24 cellular contexts compared by ENCODE assay signal in the genomic region with DNA sequence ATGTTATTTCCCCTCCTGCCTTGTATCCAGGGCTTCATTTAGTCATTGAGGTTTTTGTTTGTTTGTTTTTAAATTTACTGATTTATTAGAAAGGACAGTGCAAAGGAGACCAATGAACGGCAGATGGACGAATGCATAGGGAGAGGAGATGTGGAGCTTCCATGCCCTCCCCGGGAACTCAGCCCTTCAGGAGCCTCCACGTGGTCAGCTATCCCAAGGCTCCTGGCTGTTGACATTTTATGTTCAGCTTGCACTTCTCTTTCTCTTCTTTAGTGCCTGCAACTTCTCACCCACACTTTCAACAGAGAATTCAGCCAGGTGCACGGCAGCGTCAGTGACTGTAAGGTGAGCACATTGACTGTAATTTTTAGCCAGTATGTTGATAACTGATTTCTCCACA.
"Had no signal": no experiment of that assay in that cellular context is flagged by ENCODE, and none has a peak within 500 bp of the region (broad histone marks: within the 10 kb centered on the region; RNA-seq: fewer than 3 reads in every experiment).

No MANE protein-coding gene starts in this region.

- ATAC-seq: natural killer cell treated with Interleukin-12 subunit alpha and Interleukin-12 subunit beta and Interleukin-15 and Interleukin-18, amount 100 ng/mL, for 72 hours; psoas muscle; right cardiac atrium; right lobe of liver; stimulated activated effector memory CD8-positive, alpha-beta T cell treated with anti-CD3 and anti-CD28 coated beads, Interleukin-12 subunit alpha, Interleukin-12 subunit beta, amount 100 ng/mL, for 72 hours; stimulated activated naive B cell treated with anti-CD40 and anti-IgM and Interleukin-4, amounts not matched to agents 10 μg/mL and 1 μg/mL and 100 μg/mL, for 72 hours had no signal

- H3K27me3 ChIP-seq: neural progenitor cell, ovary, right lobe of liver, sigmoid colon, stomach, thyroid gland, tibial nerve, upper lobe of left lung, vagina had no signal

- H3K4me1 ChIP-seq: neural progenitor cell, parathyroid adenoma, psoas muscle, right lobe of liver, sigmoid colon, stomach, thyroid gland, tibial nerve, upper lobe of left lung, vagina had no signal

- H3K9me3 ChIP-seq: ovary, psoas muscle, right lobe of liver, sigmoid colon, stomach, thoracic aorta, thyroid gland, tibial nerve, upper lobe of left lung, vagina had no signal

- DNase-seq: occipital lobe; ovary; posterior cingulate gyrus; psoas muscle; right cardiac atrium; right lobe of liver; sigmoid colon; small intestine; stimulated activated CD4-positive, alpha-beta T cell treated with anti-CD3 and anti-CD28 coated beads, Interleukin-15, amount 100 ng/mL, for 24 hours; stimulated activated CD4-positive, alpha-beta T cell treated with anti-CD3 and anti-CD28 coated beads, Interleukin-2, amount 100 ng/mL, for 24 hours; stimulated activated CD4-positive, alpha-beta T cell treated with anti-CD3 and anti-CD28 coated beads, Interleukin-2, amount 100 ng/mL, for 48 hours; stimulated activated CD4-positive, alpha-beta T cell treated with anti-CD3 and anti-CD28 coated beads, Interleukin-4, amount 100 ng/mL, for 24 hours; stimulated activated naive B cell treated with anti-CD40 and anti-IgM and Interleukin-4, amounts not matched to agents 10 μg/mL and 1 μg/mL and 100 μg/mL, for 72 hours; stimulated activated naive CD4-positive, alpha-beta T cell treated with Interleukin-2 at 50 U/mL for 16 hours; stomach; thyroid gland; upper lobe of left lung had no signal

- H3K4me3 ChIP-seq: neural progenitor cell, ovary, psoas muscle, right lobe of liver, sigmoid colon, stomach, thoracic aorta, thyroid gland, tibial nerve, upper lobe of left lung, vagina had no signal

- H3K27ac ChIP-seq: neural progenitor cell, ovary, parathyroid adenoma, psoas muscle, right lobe of liver, sigmoid colon, stomach, thoracic aorta, thyroid gland, tibial nerve, upper lobe of left lung, vagina had no signal

- H3K36me3 ChIP-seq: ovary had no signal
